8 cellular contexts compared by ENCODE assay signal in genomic region chr2:38740851-38741541, GRCh38.
A peak's percentile ranks its signal among the peaks of the same experiment; 100 is the strongest.
DNase-seq lines count a peak whose midpoint lies in the region; ATAC-seq and TF ChIP-seq lines count a peak whose summit lies in the region.

No MANE protein-coding gene starts in this region.

- H3K4me3 Mint-ChIP-seq in activated T-cell treated with anti-CD3 and anti-CD28 coated beads, Interleukin-2, amount 50 U/mL, for 24 hours: peak overlapping the region; percentile 8

- no peak for TF ChIP-seq POLR2A in NB4 (IDR thresholded peaks at IDR 0.05; ENCODE audit: extremely low read depth, insufficient read length)

- peaks cover 68% of the 10 kb centered on the region for H3K4me1 Mint-ChIP-seq in activated T-cell treated with anti-CD3 and anti-CD28 coated beads, Interleukin-2, amount 50 U/mL, for 24 hours (ENCODE audit: low read depth)

- peak; percentile 20 for DNase-seq in NCI-H1105 treated with DMSO at 0.1 percent for 48 hours (lab: John Stamatoyannopoulos, UW)
- no peak for DNase-seq in NCI-H1105 (lab: John Stamatoyannopoulos, UW)
- DNase-seq in NB4 (ENCODE audit: low read depth): peak; percentile 78
- DNase-seq in activated T-cell treated with anti-CD3 and anti-CD28 coated beads, Interleukin-2, amount 50 U/mL, for 24 hours: no peak
- DNase-seq in globus pallidus (ENCODE audit: low spot score): peak; percentile 40
- DNase-seq in retina: peak; percentile 45

- TF ChIP-seq CTCF in NB4 (IDR thresholded peaks at IDR 0.05; ENCODE audit: low read depth, low read length): peak; percentile 26

- no peaks in the 10 kb centered on the region for H3K27me3 Mint-ChIP-seq in activated T-cell treated with anti-CD3 and anti-CD28 coated beads, Interleukin-2, amount 50 U/mL, for 24 hours

- H3K4me3 ChIP-seq in NB4 (ENCODE audit: low read depth, low read length): no peak overlapping the region

- ATAC-seq in HG03460 (IDR thresholded peaks at IDR 0.05; ENCODE audit: unreplicated experiment) (no peak), HG02798 (IDR thresholded peaks at IDR 0.05; ENCODE audit: poor library complexity, unreplicated experiment) (no peak)

- peak overlapping the region; percentile 99 for H3K27ac Mint-ChIP-seq in activated T-cell treated with anti-CD3 and anti-CD28 coated beads, Interleukin-2, amount 50 U/mL, for 24 hours

- H3K9me3 Mint-ChIP-seq in activated T-cell treated with anti-CD3 and anti-CD28 coated beads, Interleukin-2, amount 50 U/mL, for 24 hours: no peaks in the 10 kb centered on the region

- H3K36me3 Mint-ChIP-seq in activated T-cell treated with anti-CD3 and anti-CD28 coated beads, Interleukin-2, amount 50 U/mL, for 24 hours (ENCODE audit: low read depth): peaks cover 96% of the 10 kb centered on the region

Comparison
In these comparisons a context has a peak if more than half of its experiments do, and no peak if none do; other contexts are left out.
1. DNase-seq: peak in NCI-H1105 treated with DMSO at 0.1 percent for 48 hours (single experiment), NB4 (single experiment), globus pallidus (single experiment) and retina (single experiment); none in NCI-H1105 (single experiment) and activated T-cell treated with anti-CD3 and anti-CD28 coated beads, Interleukin-2, amount 50 U/mL, for 24 hours (single experiment).